In the genomic region with DNA sequence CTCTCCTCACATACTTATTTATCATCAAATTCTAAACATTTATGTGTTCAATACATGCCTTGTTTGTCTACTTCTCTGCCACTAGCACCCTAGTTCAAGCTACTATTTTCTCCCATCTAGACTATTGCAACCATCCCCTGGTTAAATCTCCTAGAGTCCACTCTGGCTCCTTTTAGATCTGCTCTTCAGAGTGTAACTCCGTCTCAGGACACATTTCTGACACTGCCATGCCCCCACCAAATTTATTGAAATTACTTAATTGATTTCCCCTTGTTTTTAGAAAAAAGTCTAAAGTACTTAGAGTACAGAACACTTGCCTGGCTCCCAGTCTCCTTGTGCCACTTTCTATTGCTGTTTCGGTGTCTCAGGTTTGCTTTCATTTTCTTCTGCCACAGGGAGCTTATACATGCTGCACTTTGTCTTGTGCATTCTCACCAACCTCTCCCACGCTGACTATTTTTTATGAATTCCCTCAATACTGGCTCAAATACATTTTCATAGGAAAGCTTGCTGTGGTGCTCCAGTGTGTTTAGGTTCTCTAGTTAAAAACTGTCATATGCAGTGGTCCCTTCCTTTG, we compare ENCODE assay signal across 9 cellular contexts.
DNase-seq lines count a peak whose midpoint lies in the region; ATAC-seq, FAIRE-seq and TF ChIP-seq lines count a peak whose summit lies in the region.
"Had no signal": no experiment of that assay in that cellular context is flagged by ENCODE, and none has a peak within 500 bp of the region (broad histone marks: within the 10 kb centered on the region; RNA-seq: fewer than 3 reads in every experiment).

No MANE protein-coding gene starts in this region.

- 77% methylated on average over 3 of the region's 3 CpGs for WGBS in hepatocyte (ENCODE audit: low lambda C conversion rate, missing lambda C conversion rate)

- no peak overlapping the region for H3K4me3 ChIP-seq in hepatocyte

- H3K36me3 ChIP-seq in hepatocyte (replicated peaks; ENCODE audit: insufficient read depth, low read depth), result no peaks in the 10 kb centered on the region

- H3K27ac ChIP-seq in hepatocyte, result no peak overlapping the region

- peaks cover 5% of the 10 kb centered on the region for H3K4me1 ChIP-seq in hepatocyte (ENCODE audit: insufficient read depth)

- FAIRE-seq in H54 (lab: Jason Lieb, UNC), result peak; percentile 60

- H3K4me2 ChIP-seq in hepatocyte, result peak overlapping the region; percentile 53

- H4K20me1 ChIP-seq in hepatocyte (ENCODE audit: insufficient read depth, poor library complexity, severe bottlenecking), result no peaks in the 10 kb centered on the region

- intact Hi-C loops in posterior vena cava (cut with DNase I), result no loop called here

- H3K79me2 ChIP-seq in hepatocyte, result no peaks in the 10 kb centered on the region

- DNase-seq in H54 (ENCODE audit: insufficient read length, low spot score), result no peak
- no peak for DNase-seq in hepatocyte (ENCODE audit: low spot score)
- DNase-seq in posterior vena cava (ENCODE audit: low spot score), result no peak
- no peak for DNase-seq in central memory CD4-positive, alpha-beta T cell
- DNase-seq in GM03348 (ENCODE audit: low spot score), result no peak
- DNase-seq: COR-L47 had no signal

- H2AFZ ChIP-seq in hepatocyte, result peak overlapping the region; percentile 9

- H3K27me3 ChIP-seq in hepatocyte, result no peaks in the 10 kb centered on the region

- H3K9me2 ChIP-seq in hepatocyte (replicated peaks; ENCODE audit: insufficient read depth), result no peaks in the 10 kb centered on the region

- H3K9me3 ChIP-seq in hepatocyte (ENCODE audit: low read depth), result no peaks in the 10 kb centered on the region

- ATAC-seq in GM18520 (IDR thresholded peaks at IDR 0.05; ENCODE audit: unreplicated experiment), result peak; percentile 89
- ATAC-seq in HG03565 (IDR thresholded peaks at IDR 0.05; ENCODE audit: unreplicated experiment), result peak; percentile 90
- ATAC-seq in GM19397 (IDR thresholded peaks at IDR 0.05; ENCODE audit: unreplicated experiment), result no peak

- no peak for TF ChIP-seq CTCF in hepatocyte (IDR thresholded peaks at IDR 0.05; ENCODE audit: poor library complexity)

- no peak for TF ChIP-seq POLR2A in H54 (IDR thresholded peaks at IDR 0.05; ENCODE audit: low read depth, low read length)
